ENCODE assay signal across 17 cellular contexts in genomic region chr9:8431505-8431904, GRCh38.
DNase-seq lines count a peak whose midpoint lies in the region; ATAC-seq and TF ChIP-seq lines count a peak whose summit lies in the region.
"Had no signal": no experiment of that assay in that cellular context is flagged by ENCODE, and none has a peak within 500 bp of the region (broad histone marks: within the 10 kb centered on the region; RNA-seq: fewer than 3 reads in every experiment).

No MANE protein-coding gene starts in this region.

- peak overlapping the region; percentile 70 for H3K27ac Mint-ChIP-seq in activated T-cell treated with anti-CD3 and anti-CD28 coated beads, Interleukin-2, amount 50 U/mL, for 24 hours
- H3K27ac Mint-ChIP-seq in GM23338 (no peak overlapping the region), CD14-positive monocyte (no peak overlapping the region)
- peak overlapping the region; percentile 46 for H3K27ac Mint-ChIP-seq in activated T-helper 2 cell treated with anti-CD3 and anti-CD28 coated beads, Interferon-gamma antibody, Interleukin-2, Interleukin-4, amounts not matched to agents 10 μg/mL and 5 μg/mL and 100 μg/mL, durations not matched to agents 14 hours and 24 hours and 36 hours
- no peak overlapping the region for H3K27ac Mint-ChIP-seq in activated CD8-positive, alpha-beta T cell treated with anti-CD3 and anti-CD28 coated beads for 36 hours

- no peaks in the 10 kb centered on the region for H3K79me2 ChIP-seq in GM23338 (replicated peaks; ENCODE audit: insufficient read depth)

- H3K27ac ChIP-seq in GM23338 (ENCODE audit: low read depth) (no peak overlapping the region), adrenal gland (no peak overlapping the region)
- H3K27ac ChIP-seq: 22Rv1, A549, C4-2B, GM23248, HL-60 had no signal

- H3F3A ChIP-seq in GM23338 (replicated peaks; ENCODE audit: low read depth), result no peaks in the 10 kb centered on the region

- peaks cover 2% of the 10 kb centered on the region for H3K27me3 Mint-ChIP-seq in activated T-cell treated with anti-CD3 and anti-CD28 coated beads, Interleukin-2, amount 50 U/mL, for 24 hours
- H3K27me3 Mint-ChIP-seq in GM23338 (ENCODE audit: insufficient read depth, low read depth, poor library complexity) (no peaks in the 10 kb centered on the region), CD14-positive monocyte (ENCODE audit: low read depth in 3 of 3) (peaks cover 0 to 2% (median 0%) of the 10 kb centered on the region in 3 donors)
- no peaks in the 10 kb centered on the region for H3K27me3 Mint-ChIP-seq in activated T-helper 2 cell treated with anti-CD3 and anti-CD28 coated beads, Interferon-gamma antibody, Interleukin-2, Interleukin-4, amounts not matched to agents 10 μg/mL and 5 μg/mL and 100 μg/mL, durations not matched to agents 14 hours and 24 hours and 36 hours (ENCODE audit: low read depth)
- peaks cover 2% of the 10 kb centered on the region for H3K27me3 Mint-ChIP-seq in activated CD8-positive, alpha-beta T cell treated with anti-CD3 and anti-CD28 coated beads for 36 hours

- no peaks in the 10 kb centered on the region for H3K9me3 ChIP-seq in adrenal gland (replicated peaks in 1 of 3)
- H3K9me3 ChIP-seq: A549 had no signal

- peak overlapping the region; percentile 29 for H3K4me2 ChIP-seq in GM23338
- H3K4me2 ChIP-seq: A549 had no signal

- H3K4me1 ChIP-seq in GM23338 (ENCODE audit: insufficient read depth) (peaks cover 19% of the 10 kb centered on the region), adrenal gland (replicated peaks in 1 of 2) (no peaks in the 10 kb centered on the region)
- H3K4me1 ChIP-seq: A549 had no signal

- H3K4me3 ChIP-seq in GM23338, result no peak overlapping the region
- H3K4me3 ChIP-seq in adrenal gland, result no peak overlapping the region
- H3K4me3 ChIP-seq: A549, GM23248 had no signal

- H2AFZ ChIP-seq in GM23338, result no peak overlapping the region
- H2AFZ ChIP-seq: GM23248 had no signal

- H3K9me2 ChIP-seq in GM23338 (ENCODE audit: insufficient read depth), result no peaks in the 10 kb centered on the region

- no peak for TF ChIP-seq POLR2A in adrenal gland (IDR thresholded peaks at IDR 0.05)

- ATAC-seq in GM23338, result peak; percentile 63; the same call in 2 of the 3 replicates
- ATAC-seq in activated CD8-positive, alpha-beta T cell treated with anti-CD3 and anti-CD28 coated beads for 36 hours, result no peak
- ATAC-seq: A549 had no signal

- no peak for DNase-seq in activated T-cell treated with anti-CD3 and anti-CD28 coated beads, Interleukin-2, amount 50 U/mL, for 24 hours
- DNase-seq in activated T-cell treated with anti-CD3 and anti-CD28 coated beads, Interleukin-2, amount 50 U/mL, for 48 hours, result no peak
- DNase-seq in GM23338 (ENCODE audit: low spot score), result peak; percentile 46
- no peak for DNase-seq in activated T-helper 2 cell treated with anti-CD3 and anti-CD28 coated beads, Interferon-gamma antibody, Interleukin-2, Interleukin-4, amounts not matched to agents 10 μg/mL and 5 μg/mL and 100 μg/mL, durations not matched to agents 14 hours and 24 hours and 36 hours (ENCODE audit: low spot score)
- DNase-seq in activated CD8-positive, alpha-beta T cell treated with anti-CD3 and anti-CD28 coated beads for 36 hours, result no peak
- no peak for DNase-seq in adrenal gland
- DNase-seq in CD14-positive monocyte (ENCODE audit: low spot score), result no peak
- DNase-seq: AML-193; Calu3; CD4-positive, alpha-beta memory T cell; GDM1; GM23248; HCEC 1CT had no signal

- H3K36me3 Mint-ChIP-seq in activated T-cell treated with anti-CD3 and anti-CD28 coated beads, Interleukin-2, amount 50 U/mL, for 24 hours (ENCODE audit: low read depth), result no peaks in the 10 kb centered on the region
- H3K36me3 Mint-ChIP-seq in GM23338 (ENCODE audit: low read depth), result no peaks in the 10 kb centered on the region
- H3K36me3 Mint-ChIP-seq in activated T-helper 2 cell treated with anti-CD3 and anti-CD28 coated beads, Interferon-gamma antibody, Interleukin-2, Interleukin-4, amounts not matched to agents 10 μg/mL and 5 μg/mL and 100 μg/mL, durations not matched to agents 14 hours and 24 hours and 36 hours (ENCODE audit: low read depth), result peaks cover 8% of the 10 kb centered on the region
- H3K36me3 Mint-ChIP-seq in activated CD8-positive, alpha-beta T cell treated with anti-CD3 and anti-CD28 coated beads for 36 hours (ENCODE audit: low read depth), result no peaks in the 10 kb centered on the region
- H3K36me3 Mint-ChIP-seq in CD14-positive monocyte, result no peaks in the 10 kb centered on the region
- H3K36me3 Mint-ChIP-seq: CD4-positive, alpha-beta memory T cell had no signal

- peaks cover 46% of the 10 kb centered on the region for H3K4me1 Mint-ChIP-seq in activated T-cell treated with anti-CD3 and anti-CD28 coated beads, Interleukin-2, amount 50 U/mL, for 24 hours (ENCODE audit: low read depth)
- peaks cover 21% of the 10 kb centered on the region for H3K4me1 Mint-ChIP-seq in GM23338
- H3K4me1 Mint-ChIP-seq in activated T-helper 2 cell treated with anti-CD3 and anti-CD28 coated beads, Interferon-gamma antibody, Interleukin-2, Interleukin-4, amounts not matched to agents 10 μg/mL and 5 μg/mL and 100 μg/mL, durations not matched to agents 14 hours and 24 hours and 36 hours (ENCODE audit: low read depth), result peaks cover 45% of the 10 kb centered on the region
- H3K4me1 Mint-ChIP-seq in activated CD8-positive, alpha-beta T cell treated with anti-CD3 and anti-CD28 coated beads for 36 hours (ENCODE audit: low read depth), result peaks cover 29% of the 10 kb centered on the region
- H3K4me1 Mint-ChIP-seq in CD14-positive monocyte, result no peaks in the 10 kb centered on the region

- CTCF ChIA-PET in activated CD8-positive, alpha-beta T cell treated with anti-CD3 and anti-CD28 coated beads for 36 hours (lab: Charles Lee), result interaction anchor here (2.2 kb wide), 1 partner anchor 13 kb away, joined by 5 read pairs; no protein-coding TSS in a partner anchor

- 69 to 82% (median 78%) methylated on average over 1 of the region's 1 CpG for WGBS in adrenal gland, 4 donors

- intact Hi-C loops in activated T-helper 2 cell treated with anti-CD3 and anti-CD28 coated beads, Interferon-gamma antibody, Interleukin-2, Interleukin-4, amounts not matched to agents 10 μg/mL and 5 μg/mL and 100 μg/mL, durations not matched to agents 14 hours and 24 hours and 36 hours (cut with micrococcal nuclease), result loop anchor here (1.0 to 5.0 kb wide), 3 partner anchors 243 to 1539 kb away; no protein-coding TSS in a partner anchor
- intact Hi-C loops in activated CD8-positive, alpha-beta T cell treated with anti-CD3 and anti-CD28 coated beads for 36 hours (cut with micrococcal nuclease), result no loop called here
- intact Hi-C loops in adrenal gland (cut with DNase I), result no loop called here
- intact Hi-C loops in CD14-positive monocyte (cut with micrococcal nuclease), result no loop called here

- no peaks in the 10 kb centered on the region for H4K20me1 ChIP-seq in GM23338 (replicated peaks; ENCODE audit: insufficient read depth)

- H3K4me3 Mint-ChIP-seq in activated T-cell treated with anti-CD3 and anti-CD28 coated beads, Interleukin-2, amount 50 U/mL, for 24 hours, result no peak overlapping the region
- H3K4me3 Mint-ChIP-seq in GM23338 (no peak overlapping the region), CD14-positive monocyte (no peak overlapping the region)
- no peak overlapping the region for H3K4me3 Mint-ChIP-seq in activated T-helper 2 cell treated with anti-CD3 and anti-CD28 coated beads, Interferon-gamma antibody, Interleukin-2, Interleukin-4, amounts not matched to agents 10 μg/mL and 5 μg/mL and 100 μg/mL, durations not matched to agents 14 hours and 24 hours and 36 hours (ENCODE audit: low read depth)
- H3K4me3 Mint-ChIP-seq in activated CD8-positive, alpha-beta T cell treated with anti-CD3 and anti-CD28 coated beads for 36 hours, result no peak overlapping the region

- H3K9me3 Mint-ChIP-seq in activated T-cell treated with anti-CD3 and anti-CD28 coated beads, Interleukin-2, amount 50 U/mL, for 24 hours, result no peaks in the 10 kb centered on the region
- H3K9me3 Mint-ChIP-seq in GM23338, result no peaks in the 10 kb centered on the region
- H3K9me3 Mint-ChIP-seq in activated T-helper 2 cell treated with anti-CD3 and anti-CD28 coated beads, Interferon-gamma antibody, Interleukin-2, Interleukin-4, amounts not matched to agents 10 μg/mL and 5 μg/mL and 100 μg/mL, durations not matched to agents 14 hours and 24 hours and 36 hours, result no peaks in the 10 kb centered on the region
- no peaks in the 10 kb centered on the region for H3K9me3 Mint-ChIP-seq in activated CD8-positive, alpha-beta T cell treated with anti-CD3 and anti-CD28 coated beads for 36 hours
- peaks cover 0 to 2% (median 0%) of the 10 kb centered on the region in 7 donors for H3K9me3 Mint-ChIP-seq in CD14-positive monocyte

- no peaks in the 10 kb centered on the region for H3K36me3 ChIP-seq in GM23338 (ENCODE audit: insufficient read depth)
- H3K36me3 ChIP-seq in adrenal gland (replicated peaks in 1 of 2), result no peaks in the 10 kb centered on the region

- H3K27me3 ChIP-seq in GM23338 (ENCODE audit: insufficient read depth), result no peaks in the 10 kb centered on the region
- H3K27me3 ChIP-seq in adrenal gland, result no peaks in the 10 kb centered on the region

- no peak for TF ChIP-seq CTCF in GM23338 (conservative IDR thresholded peaks at IDR 0.05; ENCODE audit: low read depth in 2 of 2)
- TF ChIP-seq CTCF in activated CD8-positive, alpha-beta T cell treated with anti-CD3 and anti-CD28 coated beads for 36 hours (IDR thresholded peaks at IDR 0.05), result no peak
- TF ChIP-seq CTCF in adrenal gland (IDR thresholded peaks at IDR 0.05), result no peak
- no peak for TF ChIP-seq CTCF in CD14-positive monocyte (IDR thresholded peaks at IDR 0.05)

- POLR2A ChIA-PET in activated CD8-positive, alpha-beta T cell treated with anti-CD3 and anti-CD28 coated beads for 36 hours (lab: Charles Lee), result no interaction called here

TF ChIP-seq in GM23338, 12 proteins besides CTCF, POLR2A, EP300 and RAD21 (continues in another document):
- no peak for TF ChIP-seq POLR2AphosphoS5 (IDR thresholded peaks at IDR 0.05; ENCODE audit: low read depth)

Comparison
In these comparisons a context has a peak if more than half of its experiments do, and no peak if none do; other contexts are left out.
1. H3K27ac Mint-ChIP-seq: peak in activated T-cell treated with anti-CD3 and anti-CD28 coated beads, Interleukin-2, amount 50 U/mL, for 24 hours (single experiment) and activated T-helper 2 cell treated with anti-CD3 and anti-CD28 coated beads, Interferon-gamma antibody, Interleukin-2, Interleukin-4, amounts not matched to agents 10 μg/mL and 5 μg/mL and 100 μg/mL, durations not matched to agents 14 hours and 24 hours and 36 hours (single experiment); none in GM23338 (single experiment), activated CD8-positive, alpha-beta T cell treated with anti-CD3 and anti-CD28 coated beads for 36 hours (single experiment) and CD14-positive monocyte (0 of 7).